Comparison of ENCODE assay signal across 10 cellular contexts in genomic region chr11:112734207-112734606, GRCh38.
DNase-seq lines count a peak whose midpoint lies in the region; ATAC-seq and TF ChIP-seq lines count a peak whose summit lies in the region.
"Had no signal": no experiment of that assay in that cellular context is flagged by ENCODE, and none has a peak within 500 bp of the region (broad histone marks: within the 10 kb centered on the region; RNA-seq: fewer than 3 reads in every experiment).

No MANE protein-coding gene starts in this region.

- H4K5ac ChIP-seq in mesendoderm (ENCODE audit: low read length): no peak overlapping the region

- ATAC-seq in GM19467 (IDR thresholded peaks at IDR 0.05; ENCODE audit: unreplicated experiment) (no peak), GM19328 (IDR thresholded peaks at IDR 0.05; ENCODE audit: unreplicated experiment) (no peak)

- no peak overlapping the region for H2BK120ac ChIP-seq in mesendoderm (ENCODE audit: low read depth, low read length)

- no peak overlapping the region for H3K4me2 ChIP-seq in mesendoderm (ENCODE audit: low read length)

- H3K27ac ChIP-seq in mesendoderm (ENCODE audit: low read depth, low read length): no peak overlapping the region
- H3K27ac ChIP-seq: tibial nerve had no signal

- no peak overlapping the region for H3K56ac ChIP-seq in mesendoderm (ENCODE audit: low read length)

- no peaks in the 10 kb centered on the region for H3K79me1 ChIP-seq in mesendoderm (ENCODE audit: low read length)

- WGBS in mesendoderm (ENCODE audit: extremely low coverage, insufficient coverage, low lambda C conversion rate): no CpG with 5 or more reads among the region's 3 CpGs

- H2AK5ac ChIP-seq in mesendoderm (ENCODE audit: low read length): no peak overlapping the region

- no peak overlapping the region for H3K4ac ChIP-seq in mesendoderm (ENCODE audit: low read depth, low read length)

- peak; percentile 18 for DNase-seq in GM04504 (ENCODE audit: low read depth)
- DNase-seq in NAMALWA (ENCODE audit: low spot score): peak; percentile 3
- peak; percentile 52 for DNase-seq in choroid plexus epithelial cell (ENCODE audit: low read depth)
- DNase-seq in mesendoderm: peak; percentile 74
- DNase-seq in NCI-H510A treated with DMSO at 0.1 percent for 48 hours (lab: John Stamatoyannopoulos, UW): no peak
- no peak for DNase-seq in NOMO-1 treated with dmso at 0.1 percent for 144 hours (lab: John Stamatoyannopoulos, UW; ENCODE audit: unreplicated experiment)
- DNase-seq: GDM1 had no signal

- no peak overlapping the region for H4K8ac ChIP-seq in mesendoderm (ENCODE audit: low read depth, low read length)

- H3K23ac ChIP-seq in mesendoderm (ENCODE audit: low read length): no peak overlapping the region

- no peak overlapping the region for H2BK15ac ChIP-seq in mesendoderm (replicated peaks; ENCODE audit: low read depth)

- H3K9ac ChIP-seq in mesendoderm (ENCODE audit: low read length): no peak overlapping the region

- TF ChIP-seq CTCF in choroid plexus epithelial cell (conservative IDR thresholded peaks at IDR 0.05; ENCODE audit: low read depth, low read length): no peak

- H3K36me3 ChIP-seq in mesendoderm (ENCODE audit: control insufficient read depth, insufficient read depth, low read length): no peaks in the 10 kb centered on the region
- H3K36me3 ChIP-seq: tibial nerve had no signal

- no peak overlapping the region for H3K18ac ChIP-seq in mesendoderm (ENCODE audit: low read length)

- no peaks in the 10 kb centered on the region for H3K79me2 ChIP-seq in mesendoderm (ENCODE audit: control insufficient read depth, insufficient read depth, low read length)

- H3K4me3 ChIP-seq in choroid plexus epithelial cell (ENCODE audit: low read depth, low read length) (no peak overlapping the region), mesendoderm (ENCODE audit: low read length) (no peak overlapping the region)
- H3K4me3 ChIP-seq: tibial nerve had no signal

- no peaks in the 10 kb centered on the region for H3K4me1 ChIP-seq in mesendoderm (ENCODE audit: control insufficient read depth, low read depth, low read length)

- no peaks in the 10 kb centered on the region for H3K27me3 ChIP-seq in mesendoderm (ENCODE audit: insufficient read depth, low read length, poor library complexity)
- H3K27me3 ChIP-seq: tibial nerve had no signal

- no peak overlapping the region for H2BK5ac ChIP-seq in mesendoderm (ENCODE audit: low read length)

Comparison
In these comparisons a context has a peak if more than half of its experiments do, and no peak if none do; other contexts are left out.
1. DNase-seq: peak in GM04504 (single experiment), NAMALWA (single experiment), choroid plexus epithelial cell (single experiment) and mesendoderm (single experiment); none in NCI-H510A treated with DMSO at 0.1 percent for 48 hours (single experiment) and NOMO-1 treated with dmso at 0.1 percent for 144 hours (single experiment).